ENCODE assay signal across 1 cellular context in genomic region chr3:57756022-57756527, GRCh38.
A peak's percentile ranks its signal among the peaks of the same experiment; 100 is the strongest.
TF ChIP-seq lines count a peak whose summit lies in the region.

Gene SLMAP (plus strand): TSS chr3:57756309. CDS start chr3:57757652, 1,343 bp downstream.

TF ChIP-seq in HepG2, 621 proteins besides CTCF, POLR2A, EP300 and RAD21 (continued from another document and continues in another):
- 0 out of 2 replicates have a peak, but pooled peaks have one; percentile 2 for TF ChIP-seq ZXDC (CRISPR knock-in tag; IDR thresholded peaks at IDR 0.05)
- TF ChIP-seq ELF1 (CRISPR knock-in tag; IDR thresholded peaks at IDR 0.05): peak; percentile 78
- no peak for TF ChIP-seq ZNF256 (CRISPR knock-in tag; conservative IDR thresholded peaks at IDR 0.05)
- TF ChIP-seq MAZ (IDR thresholded peaks at IDR 0.05; ENCODE audit: borderline replicate concordance, low read depth, low read length): peak; percentile 83
- peak; percentile 47; the same call in 1 of the 2 replicates for TF ChIP-seq MAZ (CRISPR knock-in tag; IDR thresholded peaks at IDR 0.05; ENCODE audit: low read depth)
- TF ChIP-seq EEA1 (CRISPR knock-in tag; IDR thresholded peaks at IDR 0.05; ENCODE audit: borderline replicate concordance): peak; percentile 29; the same call in 1 of the 2 replicates
- TF ChIP-seq GATAD1 (CRISPR knock-in tag; IDR thresholded peaks at IDR 0.05): peak; percentile 88
- 0 out of 2 replicates have a peak, but pooled peaks have one; percentile 30 for TF ChIP-seq KDM4B (CRISPR knock-in tag; IDR thresholded peaks at IDR 0.05)
- no peak for TF ChIP-seq SUZ12 (IDR thresholded peaks at IDR 0.05; ENCODE audit: low read depth, low read length)
- no peak for TF ChIP-seq ZNF766 (CRISPR knock-in tag; IDR thresholded peaks at IDR 0.05; ENCODE audit: borderline replicate concordance)
- TF ChIP-seq GMEB1 (CRISPR knock-in tag; IDR thresholded peaks at IDR 0.05; ENCODE audit: borderline replicate concordance): peak; percentile 90
- TF ChIP-seq ZNF317 (CRISPR knock-in tag; IDR thresholded peaks at IDR 0.05): peak; percentile 85
- TF ChIP-seq ZNF225 (CRISPR knock-in tag; IDR thresholded peaks at IDR 0.05): no peak
- TF ChIP-seq ELK4 (CRISPR knock-in tag; IDR thresholded peaks at IDR 0.05; ENCODE audit: borderline replicate concordance): no peak
- peak; percentile 16; the same call in 1 of the 2 replicates for TF ChIP-seq ZNF205 (CRISPR knock-in tag; IDR thresholded peaks at IDR 0.05)
- TF ChIP-seq MED8 (CRISPR knock-in tag; IDR thresholded peaks at IDR 0.05; ENCODE audit: insufficient replicate concordance): peak; percentile 12
- TF ChIP-seq HDAC1 (CRISPR knock-in tag; IDR thresholded peaks at IDR 0.05): peak; percentile 94
- TF ChIP-seq HNF4A (CRISPR knock-in tag; IDR thresholded peaks at IDR 0.05): no peak
- peak; percentile 87 for TF ChIP-seq TBX2 (CRISPR knock-in tag; IDR thresholded peaks at IDR 0.05; ENCODE audit: borderline replicate concordance)
- no peak for TF ChIP-seq TOPORS (CRISPR knock-in tag; IDR thresholded peaks at IDR 0.05)
- no peak for TF ChIP-seq SIX1 (CRISPR knock-in tag; IDR thresholded peaks at IDR 0.05; ENCODE audit: borderline replicate concordance)
- TF ChIP-seq CREB1 (IDR thresholded peaks at IDR 0.05): peak; percentile 55
- TF ChIP-seq CREB1 (CRISPR knock-in tag; IDR thresholded peaks at IDR 0.05): peak; percentile 79
- peak; percentile 40; the same call in 1 of the 2 replicates for TF ChIP-seq ARID5B (CRISPR knock-in tag; IDR thresholded peaks at IDR 0.05)
- no peak for TF ChIP-seq SOX13 (IDR thresholded peaks at IDR 0.05)
- peak in 1 of 2 experiments; percentile 55; a peak in 2 of 4 replicates for TF ChIP-seq SOX13 (CRISPR knock-in tag; conservative IDR thresholded peaks at IDR 0.05 in 1 of 2, IDR thresholded peaks at IDR 0.05 in 1 of 2)
- TF ChIP-seq ZMYM3 (CRISPR knock-in tag; IDR thresholded peaks at IDR 0.05): peak; percentile 84
- TF ChIP-seq TFDP1 (CRISPR knock-in tag; IDR thresholded peaks at IDR 0.05; ENCODE audit: borderline replicate concordance): peak; percentile 87
- peak; percentile 75; the same call in 1 of the 2 replicates for TF ChIP-seq CREBL2 (CRISPR knock-in tag; IDR thresholded peaks at IDR 0.05; ENCODE audit: borderline replicate concordance)
- no peak for TF ChIP-seq SP1 (IDR thresholded peaks at IDR 0.05)
- TF ChIP-seq SP1 (CRISPR knock-in tag; IDR thresholded peaks at IDR 0.05): peak; percentile 55; the same call in 1 of the 2 replicates
- TF ChIP-seq ZSCAN12 (CRISPR knock-in tag; IDR thresholded peaks at IDR 0.05): no peak
- TF ChIP-seq ZSCAN20 (CRISPR knock-in tag; IDR thresholded peaks at IDR 0.05; ENCODE audit: borderline replicate concordance): no peak
- peak; percentile 45; the same call in 1 of the 2 replicates for TF ChIP-seq ZNF616 (CRISPR knock-in tag; IDR thresholded peaks at IDR 0.05; ENCODE audit: low read depth)
- peak; percentile 81 for TF ChIP-seq MEF2D (CRISPR knock-in tag; IDR thresholded peaks at IDR 0.05)
- peak; percentile 2; the same call in 1 of the 2 replicates for TF ChIP-seq NAIF1 (CRISPR knock-in tag; IDR thresholded peaks at IDR 0.05; ENCODE audit: borderline replicate concordance)
- peak in 1 of 2 experiments; percentile 24; a peak in 3 of 4 replicates for TF ChIP-seq NR2F1 (CRISPR knock-in tag; IDR thresholded peaks at IDR 0.05)
- TF ChIP-seq E2F1 (CRISPR knock-in tag; IDR thresholded peaks at IDR 0.05): peak; percentile 63; the same call in 1 of the 2 replicates
- no peak for TF ChIP-seq HNRNPUL1 (IDR thresholded peaks at IDR 0.05; ENCODE audit: low read depth, low read length)
- peak; percentile 92 for TF ChIP-seq ZSCAN31 (CRISPR knock-in tag; IDR thresholded peaks at IDR 0.05; ENCODE audit: low read depth)
- TF ChIP-seq TAF1 (CRISPR knock-in tag; IDR thresholded peaks at IDR 0.05): peak; percentile 93
- peak; percentile 71 for TF ChIP-seq RAD51 (IDR thresholded peaks at IDR 0.05; ENCODE audit: borderline replicate concordance)
- no peak for TF ChIP-seq ZNF512B (CRISPR knock-in tag; IDR thresholded peaks at IDR 0.05; ENCODE audit: borderline replicate concordance)
- TF ChIP-seq MYC (CRISPR knock-in tag; IDR thresholded peaks at IDR 0.05; ENCODE audit: borderline replicate concordance): peak; percentile 62; the same call in 1 of the 2 replicates
- TF ChIP-seq ZBTB14 (CRISPR knock-in tag; IDR thresholded peaks at IDR 0.05): peak; percentile 96
- no peak for TF ChIP-seq ZNF782 (CRISPR knock-in tag; IDR thresholded peaks at IDR 0.05; ENCODE audit: borderline replicate concordance)
- 0 out of 2 replicates have a peak, but pooled peaks have one; percentile 54 for TF ChIP-seq MYNN (CRISPR knock-in tag; IDR thresholded peaks at IDR 0.05; ENCODE audit: low read depth)
- TF ChIP-seq ZNF639 (CRISPR knock-in tag; conservative IDR thresholded peaks at IDR 0.05): peak; percentile 73
- no peak for TF ChIP-seq KAT2B (IDR thresholded peaks at IDR 0.05; ENCODE audit: borderline replicate concordance, low read depth, low read length)
- 0 out of 2 replicates have a peak, but pooled peaks have one; percentile 22 for TF ChIP-seq SRF (IDR thresholded peaks at IDR 0.05; ENCODE audit: low read depth, low read length)
